10 cellular contexts compared by ENCODE assay signal in genomic region chr14:72891666-72892102, GRCh38. TPM values are rescaled to one million over a fixed set of nuclear protein-coding genes. Genes with fewer than 3 reads are reported as not detected.
A peak's percentile ranks its signal among the peaks of the same experiment; 100 is the strongest.
DNase-seq lines count a peak whose midpoint lies in the region; ATAC-seq, FAIRE-seq and TF ChIP-seq lines count a peak whose summit lies in the region.
"Had no signal": no experiment of that assay in that cellular context is flagged by ENCODE, and none has a peak within 500 bp of the region (broad histone marks: within the 10 kb centered on the region; RNA-seq: fewer than 3 reads in every experiment).

No MANE protein-coding gene starts in this region.

- H3K79me2 ChIP-seq in HepG2 (ENCODE audit: insufficient read depth, low read length) = no peaks in the 10 kb centered on the region

- CTCF ChIA-PET in activated CD4-positive, alpha-beta T cell treated with anti-CD3 and anti-CD28 coated beads for 36 hours (lab: Charles Lee) = interaction anchor here (1.1 to 2.1 kb wide), 4 partner anchors 11 to 377 kb away, joined by 3 to 9 read pairs (median 4); no protein-coding TSS in a partner anchor
- CTCF ChIA-PET in HepG2 (lab: Yijun Ruan, JAX; ENCODE audit: low intra/inter-chr PET ratio, low total read pairs) = no interaction called here

- H3K27ac ChIP-seq in HepG2 (ENCODE audit: extremely low read length, insufficient read depth, low read length) (no peak overlapping the region), subcutaneous abdominal adipose tissue (ENCODE audit: low read depth, low read length) (no peak overlapping the region)
- H3K27ac ChIP-seq: C4-2B had no signal

- H3K9ac ChIP-seq in HepG2 (ENCODE audit: insufficient read depth, low read depth, low read length) = no peak overlapping the region
- H3K9ac ChIP-seq in subcutaneous abdominal adipose tissue (ENCODE audit: low read length in 5 of 5) = peak overlapping the region in 1 of 5 donors; percentile 26

- H3K4me3 Mint-ChIP-seq in activated CD4-positive, alpha-beta T cell treated with anti-CD3 and anti-CD28 coated beads for 36 hours = peak overlapping the region; percentile 78
- peak overlapping the region; percentile 90 for H3K4me3 Mint-ChIP-seq in activated naive CD8-positive, alpha-beta T cell treated with anti-CD3 and anti-CD28 coated beads, Interleukin-2, amount 10 ng/mL, durations not matched to agents 7 days and 5 days

- H3K27me3 ChIP-seq in HepG2 (ENCODE audit: control insufficient read depth in 1 of 2, insufficient read depth in 2 of 2, low read length in 2 of 2) (peaks cover 11 to 45% of the 10 kb centered on the region in 2 experiments; a peak in 4 of 5 replicates), subcutaneous abdominal adipose tissue (ENCODE audit: control insufficient read depth in 5 of 5, insufficient read depth in 4 of 5, low read length in 5 of 5) (peaks cover 7 to 18% (median 11%) of the 10 kb centered on the region in 5 donors)

- peak overlapping the region; percentile 87 for H3K4me2 ChIP-seq in HepG2 (ENCODE audit: low read depth, low read length)

- TF ChIP-seq CTCF in HepG2 (CRISPR knock-in tag; IDR thresholded peaks at IDR 0.05) = no peak

- H3K9me3 Mint-ChIP-seq in activated CD4-positive, alpha-beta T cell treated with anti-CD3 and anti-CD28 coated beads for 36 hours (ENCODE audit: low read depth) = no peaks in the 10 kb centered on the region
- H3K9me3 Mint-ChIP-seq in activated naive CD8-positive, alpha-beta T cell treated with anti-CD3 and anti-CD28 coated beads, Interleukin-2, amount 10 ng/mL, durations not matched to agents 7 days and 5 days = no peaks in the 10 kb centered on the region

- no peak for TF ChIP-seq RAD21 in HepG2 (CRISPR knock-in tag; IDR thresholded peaks at IDR 0.05)

- WGBS in HepG2 (ENCODE audit: low lambda C conversion rate) = 15% methylated on average over 14 of the region's 14 CpGs

- intact Hi-C loops in activated CD4-positive, alpha-beta T cell treated with anti-CD3 and anti-CD28 coated beads for 36 hours (cut with DNase I, micrococcal nuclease) = loop anchor here in 1 of 2 experiments (2.0 to 5.0 kb wide), 3 partner anchors 373 to 959 kb away; partner anchors contain the start of genes NUMB and RGS6
- intact Hi-C loops in HepG2 (cut with micrococcal nuclease; ENCODE audit: unreplicated experiment) = loop anchor here (5.0 kb wide), 1 partner anchor 119 kb away; no protein-coding TSS in a partner anchor

- H4K20me1 ChIP-seq in HepG2 (ENCODE audit: insufficient read depth, low read length) = no peaks in the 10 kb centered on the region

- no peak for FAIRE-seq in HepG2 (lab: Jason Lieb, UNC)

- no peaks in the 10 kb centered on the region for H3K36me3 Mint-ChIP-seq in activated CD4-positive, alpha-beta T cell treated with anti-CD3 and anti-CD28 coated beads for 36 hours (ENCODE audit: low read depth)
- H3K36me3 Mint-ChIP-seq in activated naive CD8-positive, alpha-beta T cell treated with anti-CD3 and anti-CD28 coated beads, Interleukin-2, amount 10 ng/mL, durations not matched to agents 7 days and 5 days = peaks cover 13% of the 10 kb centered on the region

- peak overlapping the region in 1 of 3 experiments; percentile 73; a peak in 1 of 6 replicates for H3K4me3 ChIP-seq in HepG2 (replicated peaks in 1 of 3; ENCODE audit: insufficient read depth in 1 of 3, low read depth in 2 of 3, low read length in 3 of 3)
- H3K4me3 ChIP-seq in subcutaneous abdominal adipose tissue (ENCODE audit: low read depth in 1 of 5, low read length in 5 of 5) = peak overlapping the region; percentile 85 to 94 (median 89)

- POLR2A ChIA-PET in activated CD4-positive, alpha-beta T cell treated with anti-CD3 and anti-CD28 coated beads for 36 hours (lab: Charles Lee) = no interaction called here
- POLR2A ChIA-PET in activated naive CD8-positive, alpha-beta T cell treated with anti-CD3 and anti-CD28 coated beads, Interleukin-2, amount 10 ng/mL, durations not matched to agents 7 days and 5 days (lab: Charles Lee) = interaction anchor here (1.0 to 1.7 kb wide), 2 partner anchors 176 to 374 kb away, joined by 3 to 5 read pairs; no protein-coding TSS in a partner anchor
- POLR2A ChIA-PET in HepG2 (lab: Yijun Ruan, JAX) = no interaction called here

- H3K4me1 Mint-ChIP-seq in activated CD4-positive, alpha-beta T cell treated with anti-CD3 and anti-CD28 coated beads for 36 hours = peaks cover 17% of the 10 kb centered on the region
- peaks cover 24% of the 10 kb centered on the region for H3K4me1 Mint-ChIP-seq in activated naive CD8-positive, alpha-beta T cell treated with anti-CD3 and anti-CD28 coated beads, Interleukin-2, amount 10 ng/mL, durations not matched to agents 7 days and 5 days

- H3K9me3 ChIP-seq in HepG2 (ENCODE audit: low read length) = no peaks in the 10 kb centered on the region
- no peaks in the 10 kb centered on the region for H3K9me3 ChIP-seq in subcutaneous abdominal adipose tissue (ENCODE audit: control insufficient read depth in 5 of 5, low read length in 5 of 5)

- no peak overlapping the region for H3K27ac Mint-ChIP-seq in activated CD4-positive, alpha-beta T cell treated with anti-CD3 and anti-CD28 coated beads for 36 hours
- no peak overlapping the region for H3K27ac Mint-ChIP-seq in activated naive CD8-positive, alpha-beta T cell treated with anti-CD3 and anti-CD28 coated beads, Interleukin-2, amount 10 ng/mL, durations not matched to agents 7 days and 5 days

- in situ Hi-C loops in HepG2 (cut with HindIII; ENCODE audit: extremely low pct_ligation_motif_present, low pct_unique_long_range_greater_than_20kb) (no loop called here), ACHN (cut with HindIII; ENCODE audit: low pct_ligation_motif_present, low pct_unique_long_range_greater_than_20kb, low sequenced_read_pairs) (no loop called here)

- DNase-seq in activated CD4-positive, alpha-beta T cell treated with anti-CD3 and anti-CD28 coated beads for 36 hours = no peak
- DNase-seq in activated CD4-positive, alpha-beta T cell treated with anti-CD3 and anti-CD28 coated beads for 4 hours = no peak
- DNase-seq in activated naive CD8-positive, alpha-beta T cell treated with anti-CD3 and anti-CD28 coated beads, Interleukin-2, amount 10 ng/mL, durations not matched to agents 7 days and 5 days = no peak
- DNase-seq in HepG2 (ENCODE audit: low spot score) (no peak), NAMALWA (ENCODE audit: low spot score) (no peak), ACHN (no peak)

- peaks cover 37% of the 10 kb centered on the region for H3K27me3 Mint-ChIP-seq in activated CD4-positive, alpha-beta T cell treated with anti-CD3 and anti-CD28 coated beads for 36 hours
- H3K27me3 Mint-ChIP-seq in activated naive CD8-positive, alpha-beta T cell treated with anti-CD3 and anti-CD28 coated beads, Interleukin-2, amount 10 ng/mL, durations not matched to agents 7 days and 5 days = peaks cover 52% of the 10 kb centered on the region

- TF ChIP-seq POLR2A in HepG2 (IDR thresholded peaks at IDR 0.05; ENCODE audit: insufficient read depth in 1 of 2, low read depth in 2 of 2, low read length in 2 of 2) = no peak

- BruUV-seq in HepG2 (replicated peaks; lab: Mats Ljungman, UMichigan) = TSS peak; percentile 68

- H3K4me1 ChIP-seq in HepG2 (ENCODE audit: insufficient read depth, low read length) (peaks cover 29% of the 10 kb centered on the region), subcutaneous abdominal adipose tissue (ENCODE audit: control insufficient read depth in 5 of 5, insufficient read depth in 5 of 5, low read length in 5 of 5) (peaks cover 3 to 28% (median 28%) of the 10 kb centered on the region in 5 donors)

- no peak overlapping the region for H2AFZ ChIP-seq in HepG2 (ENCODE audit: low read length)

- no peak for TF ChIP-seq EP300 in HepG2 (IDR thresholded peaks at IDR 0.05; ENCODE audit: low read depth in 2 of 2, low read length in 2 of 2)
- TF ChIP-seq EP300 in HepG2 (CRISPR knock-in tag; IDR thresholded peaks at IDR 0.05; ENCODE audit: borderline replicate concordance) = no peak

- H3K36me3 ChIP-seq in HepG2 (replicated peaks in 1 of 2; ENCODE audit: control insufficient read depth in 1 of 2, insufficient read depth in 2 of 2, low read length in 2 of 2) (no peaks in the 10 kb centered on the region), subcutaneous abdominal adipose tissue (ENCODE audit: control insufficient read depth in 5 of 5, insufficient read depth in 5 of 5, low read length in 5 of 5) (no peaks in the 10 kb centered on the region)

- no peak for ATAC-seq in activated CD4-positive, alpha-beta T cell treated with anti-CD3 and anti-CD28 coated beads for 36 hours
- no peak for ATAC-seq in activated naive CD8-positive, alpha-beta T cell treated with anti-CD3 and anti-CD28 coated beads, Interleukin-2, amount 10 ng/mL, durations not matched to agents 7 days and 5 days (ENCODE audit: low read depth)
- no peak for ATAC-seq in HepG2
- no peak for ATAC-seq in HG03095 (IDR thresholded peaks at IDR 0.05; ENCODE audit: unreplicated experiment)
- ATAC-seq: HCT116 had no signal

RNA-seq across cellular contexts. Expression of gene DPF3, which starts 2.2 kb away (rescaled TPM):
- total RNA-seq in activated CD4-positive, alpha-beta T cell treated with anti-CD3 and anti-CD28 coated beads for 36 hours = under 1 TPM; 0.25 to 0.39 TPM
- 1 to 10 TPM; 3.8 to 4.1 TPM for total RNA-seq in activated naive CD8-positive, alpha-beta T cell treated with anti-CD3 and anti-CD28 coated beads, Interleukin-2, amount 10 ng/mL, durations not matched to agents 7 days and 5 days
- total RNA-seq in HepG2 (2016; rRNA removed; fragmentation: Illumina TruSeq; extraction: Trizol) = 0.60 TPM in 2 replicates
- 0.09 and 0.20 TPM in 2 replicates for total RNA-seq in HepG2 (2016; cell fraction: cytosol; rRNA removed; fragmentation: Illumina TruSeq; extraction: Trizol; ENCODE audit: low read depth)
- 0.73 and 0.84 TPM in 2 replicates for total RNA-seq in HepG2 (2016; cell fraction: insoluble cytoplasmic fraction; rRNA removed; fragmentation: Illumina TruSeq; extraction: Trizol)
- total RNA-seq in HepG2 (2016; cell fraction: membrane; rRNA removed; fragmentation: Illumina TruSeq; extraction: Trizol) = 0.37 and 0.38 TPM in 2 replicates
- 1.8 TPM in 2 replicates for total RNA-seq in HepG2 (2016; cell fraction: nucleus; rRNA removed; fragmentation: Illumina TruSeq; extraction: Trizol)
- 0.09 and 0.14 TPM in 2 replicates for polyA plus RNA-seq in HepG2 (2011; rRNA removed)
- polyA plus RNA-seq in HepG2 (2011; cell fraction: cytosol; rRNA removed) = 0.04 and 0.05 TPM in 2 replicates
- polyA plus RNA-seq in HepG2 (2011; cell fraction: nucleus; rRNA removed) = 0.26 and 0.66 TPM in 2 replicates
- 0.05 and 0.24 TPM in 2 replicates for polyA plus RNA-seq in HepG2 (2012)
- polyA plus RNA-seq in HepG2 (2016; cell fraction: cytosol; fragmentation: Illumina TruSeq; extraction: Trizol; ENCODE audit: low read depth) = 0.05 and 0.17 TPM in 2 replicates
- polyA plus RNA-seq in HepG2 (2016; cell fraction: insoluble cytoplasmic fraction; fragmentation: Illumina TruSeq; extraction: Trizol; ENCODE audit: low read depth) = 0.32 and 0.46 TPM in 2 replicates
- 0.15 and 0.17 TPM in 2 replicates for polyA plus RNA-seq in HepG2 (2016; cell fraction: membrane; fragmentation: Illumina TruSeq; extraction: Trizol; ENCODE audit: low read depth)
- polyA plus RNA-seq in HepG2 (2016; cell fraction: nucleus; fragmentation: Illumina TruSeq; extraction: Trizol; ENCODE audit: insufficient read depth, low read depth) = 1.3 and 1.6 TPM in 2 replicates
- polyA minus RNA-seq in HepG2 (2011; rRNA and poly(A)+ RNA removed; ENCODE audit: low replicate concordance) = 0.16 and 2.6 TPM in 2 replicates
- not detected in 2 replicates for polyA minus RNA-seq in HepG2 (2011; cell fraction: cytosol; rRNA and poly(A)+ RNA removed)
- polyA minus RNA-seq in HepG2 (2011; cell fraction: nucleus; rRNA and poly(A)+ RNA removed) = 0.25 and 0.77 TPM in 2 replicates

RNA-seq across cellular contexts. Expression of gene DCAF4, which starts 34.6 kb away (rescaled TPM):
- total RNA-seq in activated CD4-positive, alpha-beta T cell treated with anti-CD3 and anti-CD28 coated beads for 36 hours = 10 to 100 TPM; 16.0 to 21.7 TPM
- 10 to 100 TPM; 18.3 to 24.6 TPM for total RNA-seq in activated naive CD8-positive, alpha-beta T cell treated with anti-CD3 and anti-CD28 coated beads, Interleukin-2, amount 10 ng/mL, durations not matched to agents 7 days and 5 days
- 17.3 and 18.8 TPM in 2 replicates for total RNA-seq in HepG2 (2016; rRNA removed; fragmentation: Illumina TruSeq; extraction: Trizol)
- total RNA-seq in HepG2 (2016; cell fraction: cytosol; rRNA removed; fragmentation: Illumina TruSeq; extraction: Trizol; ENCODE audit: low read depth) = 3.9 and 4.3 TPM in 2 replicates
- total RNA-seq in HepG2 (2016; cell fraction: insoluble cytoplasmic fraction; rRNA removed; fragmentation: Illumina TruSeq; extraction: Trizol) = 19.7 and 20.3 TPM in 2 replicates
- total RNA-seq in HepG2 (2016; cell fraction: membrane; rRNA removed; fragmentation: Illumina TruSeq; extraction: Trizol) = 5.0 and 5.4 TPM in 2 replicates
- 20.4 and 27.6 TPM in 2 replicates for total RNA-seq in HepG2 (2016; cell fraction: nucleus; rRNA removed; fragmentation: Illumina TruSeq; extraction: Trizol)
- 21.1 and 25.6 TPM in 2 replicates for polyA plus RNA-seq in HepG2 (2011; rRNA removed)
- polyA plus RNA-seq in HepG2 (2011; cell fraction: cytosol; rRNA removed) = 15.1 and 22.4 TPM in 2 replicates
- polyA plus RNA-seq in HepG2 (2011; cell fraction: nucleus; rRNA removed) = 71.7 and 82.4 TPM in 2 replicates
- polyA plus RNA-seq in HepG2 (2012) = 16.5 and 19.5 TPM in 2 replicates
- 1.7 and 2.2 TPM in 2 replicates for polyA plus RNA-seq in HepG2 (2016; cell fraction: cytosol; fragmentation: Illumina TruSeq; extraction: Trizol; ENCODE audit: low read depth)
- polyA plus RNA-seq in HepG2 (2016; cell fraction: insoluble cytoplasmic fraction; fragmentation: Illumina TruSeq; extraction: Trizol; ENCODE audit: low read depth) = 18.3 and 21.3 TPM in 2 replicates
- 3.5 and 3.9 TPM in 2 replicates for polyA plus RNA-seq in HepG2 (2016; cell fraction: membrane; fragmentation: Illumina TruSeq; extraction: Trizol; ENCODE audit: low read depth)
- 26.1 and 30.0 TPM in 2 replicates for polyA plus RNA-seq in HepG2 (2016; cell fraction: nucleus; fragmentation: Illumina TruSeq; extraction: Trizol; ENCODE audit: insufficient read depth, low read depth)
- 21.6 and 30.7 TPM in 2 replicates for polyA minus RNA-seq in HepG2 (2011; rRNA and poly(A)+ RNA removed; ENCODE audit: low replicate concordance)
- 6.5 and 8.3 TPM in 2 replicates for polyA minus RNA-seq in HepG2 (2011; cell fraction: cytosol; rRNA and poly(A)+ RNA removed)
- polyA minus RNA-seq in HepG2 (2011; cell fraction: nucleus; rRNA and poly(A)+ RNA removed) = 54.1 and 63.2 TPM in 2 replicates
